In genomic region chr5:174383196-174384178, GRCh38 we compare ENCODE assay signal across 19 cellular contexts.
DNase-seq lines count a peak whose midpoint lies in the region; ATAC-seq and TF ChIP-seq lines count a peak whose summit lies in the region.
"Had no signal": no experiment of that assay in that cellular context is flagged by ENCODE, and none has a peak within 500 bp of the region (broad histone marks: within the 10 kb centered on the region; RNA-seq: fewer than 3 reads in every experiment).

No MANE protein-coding gene starts in this region.

- no peaks in the 10 kb centered on the region for H3K79me1 ChIP-seq in mesenchymal stem cell (replicated peaks; ENCODE audit: low read length, poor library complexity, severe bottlenecking)

- peak overlapping the region in 1 of 2 experiments; percentile 24 for H3K4ac ChIP-seq in mesenchymal stem cell (ENCODE audit: low read depth in 1 of 2, low read length in 2 of 2)

- peak overlapping the region in 1 of 2 experiments; percentile 23 for H3K23ac ChIP-seq in mesenchymal stem cell (ENCODE audit: low read length in 2 of 2)

- no peak overlapping the region for H4K8ac ChIP-seq in mesenchymal stem cell (ENCODE audit: low read length)

- peaks cover 21% of the 10 kb centered on the region for H3K4me1 ChIP-seq in SJSA1 (replicated peaks)
- no peaks in the 10 kb centered on the region for H3K4me1 ChIP-seq in mesenchymal stem cell (ENCODE audit: control insufficient read depth, insufficient read depth, low read depth, low read length)
- H3K4me1 ChIP-seq: heart left ventricle, right atrium auricular region had no signal

- peak overlapping the region; percentile 56 to 88 for H3K18ac ChIP-seq in mesenchymal stem cell (ENCODE audit: low read depth in 1 of 2, low read length in 2 of 2)

- peak overlapping the region; percentile 51 to 55 for H2BK12ac ChIP-seq in mesenchymal stem cell (ENCODE audit: low read length in 2 of 2)

- H3K9me3 ChIP-seq in SJSA1 (replicated peaks) (peaks cover 5% of the 10 kb centered on the region; the same call in 1 of the 2 replicates), mesenchymal stem cell (ENCODE audit: control insufficient read depth, low read length) (no peaks in the 10 kb centered on the region)
- H3K9me3 ChIP-seq: right atrium auricular region had no signal

- DNase-seq in COR-L47 (lab: John Stamatoyannopoulos, UW) (peak; percentile 11), HEK293T (ENCODE audit: extremely low spot score) (no peak), SJSA1 (ENCODE audit: low read depth in 1 of 2, low spot score in 2 of 2) (no peak), mesenchymal stem cell (peak; percentile 59), DMS79 (lab: John Stamatoyannopoulos, UW) (no peak), GM19240 (ENCODE audit: insufficient read length, low spot score) (no peak), GF-D8 (lab: John Stamatoyannopoulos, UW) (no peak)
- DNase-seq: activated CD4-positive, alpha-beta T cell treated with anti-CD3 and anti-CD28 coated beads, Interleukin-2, amount 50 U/mL, for 4 hours; activated gamma-delta T cell treated with Interleukin-2 at 50 U/mL for 16 hours; AML-193; amygdala; NCI-H1694; NCI-H2227 treated with DMSO at 0.1 percent for 48 hours; occipital lobe; RPMI8226; stimulated activated CD4-positive, alpha-beta T cell treated with anti-CD3 and anti-CD28 coated beads, Interleukin-15, amount 100 ng/mL, for 24 hours had no signal

- H3K4me3 ChIP-seq in SJSA1 (no peak overlapping the region), mesenchymal stem cell (ENCODE audit: insufficient read depth in 1 of 2, low read depth in 1 of 2, low read length in 2 of 2) (no peak overlapping the region)
- H3K4me3 ChIP-seq: heart left ventricle, right atrium auricular region had no signal

- no peak overlapping the region for H2AFZ ChIP-seq in mesenchymal stem cell (ENCODE audit: low read depth, low read length)

- H2BK5ac ChIP-seq in mesenchymal stem cell (ENCODE audit: low read depth, low read length, poor library complexity, severe bottlenecking) = no peak overlapping the region

- H3K14ac ChIP-seq in mesenchymal stem cell (ENCODE audit: low read length in 2 of 2) = no peak overlapping the region

- peak overlapping the region; percentile 35 for H2BK120ac ChIP-seq in mesenchymal stem cell (ENCODE audit: low read depth, low read length)

- no peak overlapping the region for H2BK15ac ChIP-seq in mesenchymal stem cell (ENCODE audit: low read depth, poor library complexity, severe bottlenecking)

- H3K4me2 ChIP-seq in mesenchymal stem cell (ENCODE audit: low read length, poor library complexity, severe bottlenecking) = no peak overlapping the region

- POLR2A ChIA-PET in HEK293T (lab: Yijun Ruan, JAX) = interaction anchor here (0.7 to 3.3 kb wide), 13 partner anchors 9 to 337 kb away, joined by 3 to 21 read pairs (median 4); no protein-coding TSS in a partner anchor

- no peak overlapping the region for H2AK5ac ChIP-seq in mesenchymal stem cell (ENCODE audit: low read length, severe bottlenecking)

- WGBS in mesenchymal stem cell = 56% methylated on average over 2 of the region's 3 CpGs

- H3K27ac ChIP-seq in SJSA1 (peak overlapping the region; percentile 58), mesenchymal stem cell (ENCODE audit: low read length, poor library complexity, severe bottlenecking) (no peak overlapping the region)
- H3K27ac ChIP-seq: right atrium auricular region had no signal

- no peak overlapping the region for H4K91ac ChIP-seq in mesenchymal stem cell (ENCODE audit: low read length)

- H3K9ac ChIP-seq in mesenchymal stem cell (ENCODE audit: low read length) = peak overlapping the region; percentile 3

- CTCF ChIA-PET in HEK293T (lab: Yijun Ruan, JAX) = interaction anchor here (0.7 to 1.8 kb wide), 5 partner anchors 18 to 57 kb away, joined by 3 to 6 read pairs (median 3); no protein-coding TSS in a partner anchor

- ATAC-seq in GM19023 (IDR thresholded peaks at IDR 0.05; ENCODE audit: unreplicated experiment) = no peak

- no peaks in the 10 kb centered on the region for H3K36me3 ChIP-seq in SJSA1
- no peaks in the 10 kb centered on the region for H3K36me3 ChIP-seq in mesenchymal stem cell (ENCODE audit: control insufficient read depth in 1 of 2, insufficient read depth in 2 of 2, low read depth in 1 of 2, low read length in 2 of 2)
- H3K36me3 ChIP-seq: heart left ventricle, right atrium auricular region had no signal

- H3K27me3 ChIP-seq in SJSA1 (replicated peaks) (no peaks in the 10 kb centered on the region; the same call in 1 of the 2 replicates), mesenchymal stem cell (ENCODE audit: control insufficient read depth in 1 of 2, insufficient read depth in 1 of 2, low read length in 2 of 2) (no peaks in the 10 kb centered on the region)
- H3K27me3 ChIP-seq: right atrium auricular region had no signal

TF ChIP-seq in HEK293T, 16 proteins besides CTCF, POLR2A, EP300 and RAD21:
- no peak for TF ChIP-seq FOXA1 (IDR thresholded peaks at IDR 0.05)
- peak; percentile 75 for TF ChIP-seq PKNOX1 (IDR thresholded peaks at IDR 0.05)

Comparison
In these comparisons a context has a peak if more than half of its experiments do, and no peak if none do; other contexts are left out.
1. DNase-seq: peak in COR-L47 (single experiment) and mesenchymal stem cell (single experiment); none in HEK293T (single experiment), SJSA1 (0 of 2), DMS79 (single experiment), GM19240 (single experiment) and GF-D8 (single experiment).